ENCODE assay signal across 9 cellular contexts in genomic region chr9:69180670-69181069, GRCh38. TPM values are rescaled to one million over a fixed set of nuclear protein-coding genes. Genes with fewer than 3 reads are reported as not detected.
A peak's percentile ranks its signal among the peaks of the same experiment; 100 is the strongest.
DNase-seq lines count a peak whose midpoint lies in the region; ATAC-seq, FAIRE-seq and TF ChIP-seq lines count a peak whose summit lies in the region.
"Had no signal": no experiment of that assay in that cellular context is flagged by ENCODE, and none has a peak within 500 bp of the region (broad histone marks: within the 10 kb centered on the region; RNA-seq: fewer than 3 reads in every experiment).

No MANE protein-coding gene starts in this region.

- no TSS peak for BruUV-seq in GM12878 (replicated peaks; lab: Mats Ljungman, UMichigan)

- no peaks in the 10 kb centered on the region for H3K27me3 ChIP-seq in GM12878 (replicated peaks in 1 of 2; ENCODE audit: control insufficient read depth in 2 of 2, insufficient read depth in 2 of 2, low read length in 1 of 2)

- H3K27ac ChIP-seq in RWPE1, result peak overlapping the region; percentile 73
- H3K27ac ChIP-seq in GM12878 (ENCODE audit: control insufficient read depth, insufficient read depth), result no peak overlapping the region
- peak overlapping the region; percentile 42 for H3K27ac ChIP-seq in temporal lobe (ENCODE audit: low read depth, low read length)
- H3K27ac ChIP-seq: 22Rv1 had no signal

- WGBS in GM12878 (ENCODE audit: insufficient coverage, insufficient replicate concordance, low lambda C conversion rate, missing lambda C conversion rate), result 58% methylated on average over 2 of the region's 2 CpGs

- ATAC-seq in GM12878 (peak; percentile 51), left lobe of liver (peak; percentile 54), HG02885 (IDR thresholded peaks at IDR 0.05; ENCODE audit: poor library complexity, unreplicated experiment) (no peak)

- TF ChIP-seq RAD21 in GM12878 (IDR thresholded peaks at IDR 0.05; ENCODE audit: insufficient read depth, low read depth, low read length), result no peak

- in situ Hi-C loops in GM12878 (cut with MboI), result no loop called here

- peak; percentile 73 for DNase-seq in DMS153 (lab: John Stamatoyannopoulos, UW)
- DNase-seq in DMS153 treated with DMSO at 0.1 percent for 48 hours (lab: John Stamatoyannopoulos, UW; ENCODE audit: unreplicated experiment), result no peak
- DNase-seq in RWPE1 (ENCODE audit: low spot score), result peak; percentile 97
- no peak for DNase-seq in GM12878 (ENCODE audit: low read depth, low spot score)
- DNase-seq in left lobe of liver (ENCODE audit: low spot score), result no peak
- no peak for DNase-seq in NCI-H1092 (lab: John Stamatoyannopoulos, UW)

- H3K4me3 ChIP-seq in GM12878, result no peak overlapping the region

- CTCF ChIA-PET in RWPE1 (lab: Yijun Ruan, JAX) (interaction anchor here (0.6 to 1.5 kb wide), 2 partner anchors 12 to 69 kb away, joined by 3 to 7 read pairs; no protein-coding TSS in a partner anchor), GM12878 (lab: Yijun Ruan, JAX) (interaction anchor here (0.8 to 10.3 kb wide), 4 partner anchors 14 to 145 kb away, joined by 3 to 134 read pairs (median 8); partner anchors contain the start of gene FXN)

- SMC1A ChIA-PET in GM12878 (lab: Charles Lee; ENCODE audit: uncharacterized antibody, unreplicated experiment), result interaction anchor here (0.6 to 2.9 kb wide), 8 partner anchors 10 to 513 kb away, joined by 3 to 11 read pairs (median 6); partner anchors contain the start of gene FXN

- H3K4me1 ChIP-seq in GM12878 (ENCODE audit: control insufficient read depth, insufficient read depth, low read length), result peaks cover 18% of the 10 kb centered on the region

- peaks cover 3% of the 10 kb centered on the region for H4K20me1 ChIP-seq in GM12878 (ENCODE audit: control insufficient read depth, insufficient read depth)

- no peak overlapping the region for H3K4me2 ChIP-seq in GM12878 (ENCODE audit: control insufficient read depth, insufficient read depth)

- TF ChIP-seq EP300 in GM12878 (IDR thresholded peaks at IDR 0.05; ENCODE audit: borderline replicate concordance in 1 of 2, control insufficient read depth in 1 of 2, low read depth in 2 of 2, low read length in 2 of 2), result no peak

- H2AFZ ChIP-seq in GM12878 (ENCODE audit: control insufficient read depth, low read depth, low read length), result no peak overlapping the region

- H3K9ac ChIP-seq in GM12878 (ENCODE audit: control insufficient read depth, insufficient read depth, low read length), result no peak overlapping the region

- TF ChIP-seq CTCF in RWPE1 (conservative IDR thresholded peaks at IDR 0.05; ENCODE audit: low read depth) (no peak), GM12878 (IDR thresholded peaks at IDR 0.05 in 2 of 3, conservative IDR thresholded peaks at IDR 0.05 in 1 of 3; ENCODE audit: control insufficient read depth in 2 of 3, extremely low read depth in 1 of 3, insufficient read depth in 1 of 3, low read depth in 3 of 3, low read length in 3 of 3) (no peak)

- intact Hi-C loops in GM12878 (cut with micrococcal nuclease; ENCODE audit: unreplicated experiment), result no loop called here

- no peaks in the 10 kb centered on the region for H3K9me3 ChIP-seq in GM12878 (replicated peaks; ENCODE audit: control insufficient read depth, insufficient read depth, low read length)

- POLR2A ChIA-PET in RWPE1 (lab: Yijun Ruan, JAX; ENCODE audit: low non-redundant PET) (interaction anchor here (1.1 kb wide), 1 partner anchor 60 kb away, joined by 4 read pairs; no protein-coding TSS in a partner anchor), GM12878 (lab: Charles Lee) (interaction anchor here (0.6 to 1.8 kb wide), 2 partner anchors 9 to 10 kb away, joined by 3 to 6 read pairs; no protein-coding TSS in a partner anchor)

- H3K79me2 ChIP-seq in GM12878 (ENCODE audit: control insufficient read depth, insufficient read depth, low read length), result peaks cover 55% of the 10 kb centered on the region

- no peaks in the 10 kb centered on the region; a peak in 2 of 4 replicates for H3K36me3 ChIP-seq in GM12878 (ENCODE audit: control insufficient read depth in 2 of 2, insufficient read depth in 2 of 2, low read length in 1 of 2)

- FAIRE-seq in GM12878 (lab: Jason Lieb, UNC), result no peak

- RAD21 ChIA-PET in GM12878 (lab: Charles Lee; ENCODE audit: unreplicated experiment), result interaction anchor here (1.0 kb wide), 1 partner anchor 12 kb away, joined by 6 read pairs; no protein-coding TSS in a partner anchor

- TF ChIP-seq POLR2A in GM12878 (IDR thresholded peaks at IDR 0.05; ENCODE audit: low read depth, low read length), result no peak

TF ChIP-seq in GM12878, 131 proteins besides CTCF, POLR2A, EP300 and RAD21:
- TF ChIP-seq JUNB (IDR thresholded peaks at IDR 0.05) (0 out of 2 replicates have a peak, but pooled peaks have one; percentile 22), SKIL (IDR thresholded peaks at IDR 0.05; ENCODE audit: low read depth, poor library complexity, severe bottlenecking) (no peak)
TF ChIP-seq in GM12878: peak in this region for 1.

RNA-seq across cellular contexts. Expression of gene TJP2, which starts 6.6 kb away (rescaled TPM):
- 230 and 256 TPM in 2 replicates for total RNA-seq in GM12878 (2013; cell fraction: nucleolus; rRNA removed)
- total RNA-seq in GM12878 (2014; rRNA removed) (29.8 and 30.8 TPM in 2 replicates), GM12878 (2014; rRNA removed; fragmentation: Illumina TruSeq; extraction: Trizol) (29.0 and 30.1 TPM in 2 replicates), GM12878 (2021) (35.8 and 37.2 TPM in 2 replicates), left lobe of liver (81.2 TPM), temporal lobe (5.9 TPM)
- polyA plus RNA-seq in GM12878 (2011; ENCODE audit: low read depth), result 16.9 TPM
- polyA plus RNA-seq in GM12878 (2011; rRNA removed) (59.9 and 75.4 TPM in 2 replicates), GM12878 (2014; fragmentation: Illumina TruSeq; extraction: Trizol) (29.6 and 36.6 TPM in 2 replicates), GM12878 (2014; fragmentation: Nextera tagmentation; extraction: Ambion mirVana) (10 to 100 TPM in 1 of 2 experiments, 1 to 10 TPM in 1; 6.4 to 12.6 TPM), GM12878 (2014; rRNA removed) (23.6 and 27.5 TPM in 2 replicates), GM12878 (2016; fragmentation: Nextera tagmentation; extraction: Ambion mirVana) (10 to 100 TPM; 34.3 to 37.8 TPM)
- polyA plus RNA-seq in GM12878 (2011; cell fraction: cytosol; rRNA removed), result 31.7 and 33.3 TPM in 2 replicates
- polyA plus RNA-seq in GM12878 (2011; cell fraction: nucleus; rRNA removed), result 101 and 125 TPM in 2 replicates
- 24.1 and 41.4 TPM in 2 replicates for polyA plus RNA-seq in GM12878 (2012)
- polyA minus RNA-seq in GM12878 (2011; rRNA and poly(A)+ RNA removed), result 43.8 and 45.3 TPM in 2 replicates
- 17.8 and 18.6 TPM in 2 replicates for polyA minus RNA-seq in GM12878 (2011; cell fraction: cytosol; rRNA and poly(A)+ RNA removed)
- polyA minus RNA-seq in GM12878 (2011; cell fraction: nucleus; rRNA and poly(A)+ RNA removed), result 38.3 and 42.0 TPM in 2 replicates

Comparison
In these comparisons a context has a peak if more than half of its experiments do, and no peak if none do; other contexts are left out.
1. DNase-seq: peak in DMS153 (single experiment) and RWPE1 (single experiment); none in DMS153 treated with DMSO at 0.1 percent for 48 hours (single experiment), GM12878 (single experiment), left lobe of liver (single experiment) and NCI-H1092 (single experiment).